Comparison of ENCODE assay signal across 11 cellular contexts in genomic region chr10:44935201-44935960, GRCh38. TPM values are rescaled to one million over a fixed set of nuclear protein-coding genes. Genes with fewer than 3 reads are reported as not detected.
A peak's percentile ranks its signal among the peaks of the same experiment; 100 is the strongest.
DNase-seq lines count a peak whose midpoint lies in the region; ATAC-seq and TF ChIP-seq lines count a peak whose summit lies in the region.
"Had no signal": no experiment of that assay in that cellular context is flagged by ENCODE, and none has a peak within 500 bp of the region (broad histone marks: within the 10 kb centered on the region; RNA-seq: fewer than 3 reads in every experiment).

No MANE protein-coding gene starts in this region.

- TF ChIP-seq CTCF in AG10803 (conservative IDR thresholded peaks at IDR 0.05; ENCODE audit: low read length) = no peak
- TF ChIP-seq CTCF in fibroblast of villous mesenchyme (IDR thresholded peaks at IDR 0.05; ENCODE audit: insufficient read depth, low read depth, low read length) = no peak

- H3K4me1 ChIP-seq in SJSA1 (replicated peaks) = peaks cover 38% of the 10 kb centered on the region

- no peak for ATAC-seq in GM21390 (IDR thresholded peaks at IDR 0.05; ENCODE audit: unreplicated experiment)
- ATAC-seq: upper lobe of right lung had no signal

- no peaks in the 10 kb centered on the region for H3K27me3 ChIP-seq in SJSA1 (replicated peaks)
- H3K27me3 ChIP-seq: upper lobe of right lung had no signal

- no peak overlapping the region for H3K4me3 ChIP-seq in AG10803 (ENCODE audit: low read length)
- no peak overlapping the region for H3K4me3 ChIP-seq in SJSA1
- no peak overlapping the region for H3K4me3 ChIP-seq in fibroblast of villous mesenchyme (ENCODE audit: low read depth, low read length)
- H3K4me3 ChIP-seq: upper lobe of right lung had no signal

- DNase-seq in AG10803 (ENCODE audit: low read depth) = peak; percentile 92
- DNase-seq in SJSA1 (ENCODE audit: low read depth in 1 of 2, low spot score in 2 of 2) = peak; percentile 82 to 83
- DNase-seq in fibroblast of villous mesenchyme (ENCODE audit: low read depth) = peak; percentile 78
- DNase-seq in non-pigmented ciliary epithelial cell (ENCODE audit: low read depth) = peak; percentile 66
- no peak for DNase-seq in CD1c-positive myeloid dendritic cell (ENCODE audit: extremely low spot score)
- no peak for DNase-seq in RKO (ENCODE audit: low spot score)
- DNase-seq in iPS-NIHi7 (ENCODE audit: extremely low spot score) = no peak
- DNase-seq: NCI-H2171, upper lobe of right lung had no signal

- H3K36me3 ChIP-seq in SJSA1 = no peaks in the 10 kb centered on the region
- H3K36me3 ChIP-seq: upper lobe of right lung had no signal

- no peaks in the 10 kb centered on the region for H3K9me3 ChIP-seq in SJSA1 (replicated peaks)
- H3K9me3 ChIP-seq: upper lobe of right lung had no signal

- H3K27ac ChIP-seq in SJSA1 = peak overlapping the region; percentile 69
- H3K27ac ChIP-seq: upper lobe of right lung had no signal

RNA-seq across cellular contexts. Expression of gene RASSF4, which starts 24.2 kb away (rescaled TPM):
- total RNA-seq in SJSA1 (2014; rRNA removed; shearing (Covaris generic)) = 9.2 and 19.7 TPM in 2 replicates
- 6.0 and 6.8 TPM in 2 replicates for total RNA-seq in fibroblast of villous mesenchyme

RNA-seq across cellular contexts. Expression of gene TMEM72, which starts 24.2 kb away (rescaled TPM):
- total RNA-seq in SJSA1 (2014; rRNA removed; shearing (Covaris generic)) = not detected in 2 replicates
- not detected in 2 replicates for total RNA-seq in fibroblast of villous mesenchyme
- total RNA-seq: lung microvascular endothelial cell, upper lobe of right lung had no signal

RNA-seq across cellular contexts. Expression of gene DEPP1, which starts 43.2 kb away (rescaled TPM):
- total RNA-seq in SJSA1 (2014; rRNA removed; shearing (Covaris generic)) = 4.9 and 6.8 TPM in 2 replicates
- 17.1 and 29.8 TPM in 2 replicates for total RNA-seq in fibroblast of villous mesenchyme

Comparison
In these comparisons a context has a peak if more than half of its experiments do, and no peak if none do; other contexts are left out.
1. DNase-seq: peak in AG10803 (single experiment), SJSA1 (2 of 2), fibroblast of villous mesenchyme (single experiment) and non-pigmented ciliary epithelial cell (single experiment); none in CD1c-positive myeloid dendritic cell (single experiment), RKO (single experiment) and iPS-NIHi7 (single experiment).